In genomic region chr22:20354238-20354975, GRCh38 we compare ENCODE assay signal across 27 cellular contexts.
"Had no signal": no experiment of that assay in that cellular context is flagged by ENCODE, and none has a peak within 500 bp of the region (broad histone marks: within the 10 kb centered on the region; RNA-seq: fewer than 3 reads in every experiment).

No MANE protein-coding gene starts in this region.

- H3K9ac ChIP-seq: parathyroid adenoma had no signal

- FAIRE-seq: endothelial cell of umbilical vein had no signal

- H3K9me3 ChIP-seq: adrenal gland, ascending aorta, colonic mucosa, gastroesophageal sphincter, spleen, tibial nerve, uterus had no signal

- H2AFZ ChIP-seq: hepatocyte, parathyroid adenoma had no signal

- H3K27ac Mint-ChIP-seq: activated CD8-positive, alpha-beta memory T cell treated with anti-CD3 and anti-CD28 coated beads, Interleukin-2, amount 10 ng/mL, durations not matched to agents 7 days and 5 days; activated CD8-positive, alpha-beta T cell treated with anti-CD3 and anti-CD28 coated beads, Interleukin-2, amount 10 ng/mL, durations not matched to agents 7 days and 5 days; activated naive CD4-positive, alpha-beta T cell treated with anti-CD3 and anti-CD28 coated beads for 36 hours; activated naive CD8-positive, alpha-beta T cell treated with anti-CD3 and anti-CD28 coated beads for 36 hours; immature natural killer cell; memory B cell; natural killer cell treated with Interleukin-12 subunit alpha and Interleukin-12 subunit beta and Interleukin-15 and Interleukin-18, amount 100 ng/mL, for 72 hours had no signal

- H3K4me3 Mint-ChIP-seq: activated CD8-positive, alpha-beta memory T cell treated with anti-CD3 and anti-CD28 coated beads, Interleukin-2, amount 10 ng/mL, durations not matched to agents 7 days and 5 days; activated CD8-positive, alpha-beta T cell treated with anti-CD3 and anti-CD28 coated beads, Interleukin-2, amount 10 ng/mL, durations not matched to agents 7 days and 5 days; activated naive CD4-positive, alpha-beta T cell treated with anti-CD3 and anti-CD28 coated beads for 36 hours; activated naive CD8-positive, alpha-beta T cell treated with anti-CD3 and anti-CD28 coated beads for 36 hours; brain; immature natural killer cell; memory B cell; natural killer cell treated with Interleukin-12 subunit alpha and Interleukin-12 subunit beta and Interleukin-15 and Interleukin-18, amount 100 ng/mL, for 72 hours had no signal

- ATAC-seq: activated CD8-positive, alpha-beta memory T cell treated with anti-CD3 and anti-CD28 coated beads, Interleukin-2, amount 10 ng/mL, durations not matched to agents 7 days and 5 days; activated CD8-positive, alpha-beta T cell treated with anti-CD3 and anti-CD28 coated beads, Interleukin-2, amount 10 ng/mL, durations not matched to agents 7 days and 5 days; gastroesophageal sphincter; natural killer cell treated with Interleukin-12 subunit alpha and Interleukin-12 subunit beta and Interleukin-15 and Interleukin-18, amount 100 ng/mL, for 72 hours; right cardiac atrium had no signal

- H3K27me3 ChIP-seq: adrenal gland, ascending aorta, cardiac muscle cell, colonic mucosa, hepatocyte, spleen, tibial nerve, uterus had no signal

- DNase-seq: activated CD4-positive, alpha-beta T cell treated with anti-CD3 and anti-CD28 coated beads, Interleukin-2, amount 50 U/mL, for 1 hour; activated CD4-positive, CD25-positive, alpha-beta regulatory T cell treated with anti-CD3 and anti-CD28 coated beads, Interleukin-2, amount 50 U/mL, for 72 hours; activated CD8-positive, alpha-beta memory T cell treated with anti-CD3 and anti-CD28 coated beads, Interleukin-2, amount 10 ng/mL, durations not matched to agents 7 days and 5 days; activated CD8-positive, alpha-beta T cell treated with anti-CD3 and anti-CD28 coated beads, Interleukin-2, amount 10 ng/mL, durations not matched to agents 7 days and 5 days; activated effector memory CD4-positive, alpha-beta T cell treated with Interleukin-2 at 50 U/mL for 16 hours; activated naive CD4-positive, alpha-beta T cell treated with anti-CD3 and anti-CD28 coated beads for 36 hours; activated naive CD8-positive, alpha-beta T cell treated with anti-CD3 and anti-CD28 coated beads for 36 hours; adrenal gland; cerebellar nuclear complex; colonic mucosa; effector memory CD4-positive, alpha-beta T cell; immature natural killer cell; right cardiac atrium; spleen; stimulated activated naive CD4-positive, alpha-beta T cell treated with Interleukin-2 at 50 U/mL for 16 hours; T-helper 2 cell; uterus had no signal

- H3K36me3 ChIP-seq: adrenal gland, ascending aorta, cardiac muscle cell, colonic mucosa, gastroesophageal sphincter, spleen, tibial nerve, uterus had no signal

- H3K4me3 ChIP-seq: adrenal gland, ascending aorta, cardiac muscle cell, colonic mucosa, gastroesophageal sphincter, hepatocyte, spleen, tibial nerve, uterus had no signal

- H3K4me2 ChIP-seq: hepatocyte had no signal

- H3K4me1 Mint-ChIP-seq: activated CD8-positive, alpha-beta memory T cell treated with anti-CD3 and anti-CD28 coated beads, Interleukin-2, amount 10 ng/mL, durations not matched to agents 7 days and 5 days; activated naive CD8-positive, alpha-beta T cell treated with anti-CD3 and anti-CD28 coated beads for 36 hours; brain; immature natural killer cell; memory B cell had no signal

- H3K27me3 Mint-ChIP-seq: activated CD8-positive, alpha-beta memory T cell treated with anti-CD3 and anti-CD28 coated beads, Interleukin-2, amount 10 ng/mL, durations not matched to agents 7 days and 5 days; activated naive CD8-positive, alpha-beta T cell treated with anti-CD3 and anti-CD28 coated beads for 36 hours; brain; memory B cell; natural killer cell treated with Interleukin-12 subunit alpha and Interleukin-12 subunit beta and Interleukin-15 and Interleukin-18, amount 100 ng/mL, for 72 hours had no signal

- H3K36me3 Mint-ChIP-seq: activated naive CD8-positive, alpha-beta T cell treated with anti-CD3 and anti-CD28 coated beads for 36 hours; brain; immature natural killer cell; memory B cell; natural killer cell treated with Interleukin-12 subunit alpha and Interleukin-12 subunit beta and Interleukin-15 and Interleukin-18, amount 100 ng/mL, for 72 hours had no signal

- H3K27ac ChIP-seq: adrenal gland, ascending aorta, cardiac muscle cell, colonic mucosa, gastroesophageal sphincter, hepatocyte, parathyroid adenoma, spleen, tibial nerve, uterus had no signal

- H3K4me1 ChIP-seq: adrenal gland, ascending aorta, colonic mucosa, gastroesophageal sphincter, parathyroid adenoma, spleen, tibial nerve, uterus had no signal

- H3K9me3 Mint-ChIP-seq: activated naive CD4-positive, alpha-beta T cell treated with anti-CD3 and anti-CD28 coated beads for 36 hours; activated naive CD8-positive, alpha-beta T cell treated with anti-CD3 and anti-CD28 coated beads for 36 hours; immature natural killer cell; memory B cell; natural killer cell treated with Interleukin-12 subunit alpha and Interleukin-12 subunit beta and Interleukin-15 and Interleukin-18, amount 100 ng/mL, for 72 hours had no signal
